ENCODE assay signal across 12 cellular contexts in the genomic region with DNA sequence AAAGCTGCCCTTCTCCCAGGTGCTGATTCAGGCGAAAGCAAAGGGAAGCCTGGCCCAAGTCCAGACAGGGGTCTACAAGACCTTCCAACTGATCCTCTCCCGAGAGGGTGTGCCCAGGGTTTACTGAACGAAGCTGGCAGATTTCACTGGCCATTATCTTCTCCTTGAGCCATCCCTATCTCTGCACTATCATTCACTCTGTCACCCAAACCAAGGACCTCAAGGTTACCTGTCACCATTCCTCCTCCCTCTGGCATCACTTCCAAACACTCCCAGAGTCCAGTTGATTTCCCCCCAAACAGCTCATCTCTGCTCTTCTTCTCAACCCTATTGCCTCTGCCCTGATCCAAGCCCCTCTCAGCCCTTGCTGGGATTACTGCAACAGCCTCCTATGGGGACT. TPM values are rescaled to one million over a fixed set of nuclear protein-coding genes. Genes with fewer than 3 reads are reported as not detected.
A peak's percentile ranks its signal among the peaks of the same experiment; 100 is the strongest.
DNase-seq lines count a peak whose midpoint lies in the region; ATAC-seq, FAIRE-seq and TF ChIP-seq lines count a peak whose summit lies in the region.
"Had no signal": no experiment of that assay in that cellular context is flagged by ENCODE, and none has a peak within 500 bp of the region (broad histone marks: within the 10 kb centered on the region; RNA-seq: fewer than 3 reads in every experiment).

No MANE protein-coding gene starts in this region.

- H3K9me3 ChIP-seq in CD8-positive, alpha-beta T cell (ENCODE audit: low read length), result no peaks in the 10 kb centered on the region
- no peaks in the 10 kb centered on the region for H3K9me3 ChIP-seq in Loucy (ENCODE audit: insufficient read depth, low read depth, low read length)
- no peaks in the 10 kb centered on the region for H3K9me3 ChIP-seq in endodermal cell (ENCODE audit: control insufficient read depth, low read length)
- H3K9me3 ChIP-seq in parathyroid adenoma (ENCODE audit: control insufficient read depth, low read length), result no peaks in the 10 kb centered on the region
- H3K9me3 ChIP-seq: psoas muscle had no signal

- 84 to 90% methylated on average over 3 of the region's 3 CpGs for WGBS in endodermal cell (ENCODE audit: insufficient coverage in 1 of 2, insufficient read length in 1 of 2), 2 experiments

- POLR2A ChIA-PET in CD8-positive, alpha-beta T cell (lab: Charles Lee), result interaction anchor here (1.5 kb wide), 1 partner anchor 14 kb away, joined by 7 read pairs; no protein-coding TSS in a partner anchor

- no peak for DNase-seq in CD8-positive, alpha-beta T cell
- DNase-seq in endodermal cell, result no peak
- DNase-seq in foreskin fibroblast, result no peak
- DNase-seq in NCI-H82 treated with DMSO at 0.1 percent for 48 hours (lab: John Stamatoyannopoulos, UW; ENCODE audit: unreplicated experiment), result no peak
- no peak for DNase-seq in HTR-8/SVneo (ENCODE audit: insufficient read length, low spot score)
- DNase-seq: KBM-7, NCI-H1436 treated with DMSO at 0.1 percent for 48 hours, psoas muscle, SHP77 had no signal

- H2AFZ ChIP-seq in Loucy (ENCODE audit: low read length) (no peak overlapping the region), parathyroid adenoma (no peak overlapping the region)

- H3F3A ChIP-seq in Loucy (ENCODE audit: low read depth), result peaks cover 3% of the 10 kb centered on the region; the same call in 1 of the 2 replicates

- no peak overlapping the region for H3K4me3 ChIP-seq in CD8-positive, alpha-beta T cell (ENCODE audit: low read depth, low read length)
- no peak overlapping the region for H3K4me3 ChIP-seq in Loucy (ENCODE audit: low read length, poor library complexity, severe bottlenecking)
- H3K4me3 ChIP-seq in endodermal cell (ENCODE audit: low read length), result peak overlapping the region; percentile 56
- H3K4me3 ChIP-seq in parathyroid adenoma (ENCODE audit: low read depth, low read length), result no peak overlapping the region
- H3K4me3 ChIP-seq in foreskin fibroblast (ENCODE audit: low read depth in 1 of 2, low read length in 2 of 2), result no peak overlapping the region
- H3K4me3 ChIP-seq: psoas muscle had no signal

- peaks cover 33% of the 10 kb centered on the region for H3K4me1 ChIP-seq in CD8-positive, alpha-beta T cell (ENCODE audit: insufficient read depth, low read length)
- H3K4me1 ChIP-seq in Loucy (ENCODE audit: insufficient read depth, low read length, poor library complexity, severe bottlenecking) (peaks cover 49% of the 10 kb centered on the region), endodermal cell (ENCODE audit: control insufficient read depth, insufficient read depth, low read length) (peaks cover 17% of the 10 kb centered on the region), parathyroid adenoma (peaks cover 9% of the 10 kb centered on the region)

- no peaks in the 10 kb centered on the region for H3K9me3 Mint-ChIP-seq in CD8-positive, alpha-beta T cell
- no peaks in the 10 kb centered on the region for H3K9me3 Mint-ChIP-seq in endodermal cell

- H3K27me3 Mint-ChIP-seq in CD8-positive, alpha-beta T cell (ENCODE audit: low read depth), result no peaks in the 10 kb centered on the region
- H3K27me3 Mint-ChIP-seq in endodermal cell (ENCODE audit: insufficient read depth), result no peaks in the 10 kb centered on the region

- FAIRE-seq in HTR-8/SVneo (lab: Jason Lieb, UNC), result no peak

- no peak for ATAC-seq in CD8-positive, alpha-beta T cell
- no peak for ATAC-seq in GM19455 (IDR thresholded peaks at IDR 0.05; ENCODE audit: unreplicated experiment)
- ATAC-seq: psoas muscle had no signal

- no peak overlapping the region for H3K27ac ChIP-seq in CD8-positive, alpha-beta T cell (ENCODE audit: low read depth, low read length)
- H3K27ac ChIP-seq in endodermal cell (ENCODE audit: low read depth, low read length), result no peak overlapping the region
- H3K27ac ChIP-seq in parathyroid adenoma, result peak overlapping the region; percentile 69

- peak overlapping the region; percentile 49 for H3K27ac Mint-ChIP-seq in CD8-positive, alpha-beta T cell
- peak overlapping the region; percentile 18 for H3K27ac Mint-ChIP-seq in endodermal cell

- peak overlapping the region; percentile 16 for H3K4me2 ChIP-seq in Loucy (ENCODE audit: low read depth, low read length, poor library complexity, severe bottlenecking)
- peak overlapping the region; percentile 5 for H3K4me2 ChIP-seq in parathyroid adenoma (ENCODE audit: low read length)

- H3K27me3 ChIP-seq in CD8-positive, alpha-beta T cell (ENCODE audit: insufficient read depth, low read length), result no peaks in the 10 kb centered on the region
- no peaks in the 10 kb centered on the region for H3K27me3 ChIP-seq in Loucy (ENCODE audit: insufficient read depth, low read length, poor library complexity, severe bottlenecking)
- H3K27me3 ChIP-seq in endodermal cell (ENCODE audit: control insufficient read depth, insufficient read depth, low read length, poor library complexity, severe bottlenecking), result no peaks in the 10 kb centered on the region
- H3K27me3 ChIP-seq in parathyroid adenoma (ENCODE audit: control insufficient read depth, insufficient read depth, low read length), result no peaks in the 10 kb centered on the region

- no peak for TF ChIP-seq CTCF in CD8-positive, alpha-beta T cell (IDR thresholded peaks at IDR 0.05)
- TF ChIP-seq CTCF in Loucy (conservative IDR thresholded peaks at IDR 0.05; ENCODE audit: low read length), result no peak
- TF ChIP-seq CTCF in endodermal cell (conservative IDR thresholded peaks at IDR 0.05), result no peak
- no peak for TF ChIP-seq CTCF in parathyroid adenoma (IDR thresholded peaks at IDR 0.05)
- TF ChIP-seq CTCF in foreskin fibroblast (IDR thresholded peaks at IDR 0.05; ENCODE audit: low read depth, low read length), result no peak

- no peaks in the 10 kb centered on the region for H3K36me3 ChIP-seq in CD8-positive, alpha-beta T cell (ENCODE audit: insufficient read depth, low read length)
- H3K36me3 ChIP-seq in Loucy (ENCODE audit: insufficient read depth, low read length) (no peaks in the 10 kb centered on the region), endodermal cell (ENCODE audit: control insufficient read depth, insufficient read depth, low read length) (peaks cover 34% of the 10 kb centered on the region), parathyroid adenoma (ENCODE audit: control insufficient read depth, insufficient read depth, low read length) (no peaks in the 10 kb centered on the region)

- intact Hi-C loops in CD8-positive, alpha-beta T cell (cut with DNase I, micrococcal nuclease), result no loop called here

- H3K79me2 ChIP-seq in Loucy (ENCODE audit: insufficient read depth, low read length) (peaks cover 92% of the 10 kb centered on the region), parathyroid adenoma (peaks cover 34% of the 10 kb centered on the region)

- no peak overlapping the region for H3K4me3 Mint-ChIP-seq in CD8-positive, alpha-beta T cell
- H3K4me3 Mint-ChIP-seq in endodermal cell, result no peak overlapping the region

- peaks cover 4% of the 10 kb centered on the region for H4K20me1 ChIP-seq in Loucy (ENCODE audit: insufficient read depth, low read length, poor library complexity, severe bottlenecking)

- peaks cover 70% of the 10 kb centered on the region for H3K4me1 Mint-ChIP-seq in CD8-positive, alpha-beta T cell (ENCODE audit: low read depth)
- peaks cover 34% of the 10 kb centered on the region for H3K4me1 Mint-ChIP-seq in endodermal cell

- peaks cover 38% of the 10 kb centered on the region for H3K36me3 Mint-ChIP-seq in CD8-positive, alpha-beta T cell
- H3K36me3 Mint-ChIP-seq in endodermal cell (ENCODE audit: low read depth), result peaks cover 28% of the 10 kb centered on the region

- no peaks in the 10 kb centered on the region for H3K9me2 ChIP-seq in Loucy (replicated peaks; ENCODE audit: low read depth, low read length)

- CTCF ChIA-PET in CD8-positive, alpha-beta T cell (lab: Charles Lee), result interaction anchor here (5.3 to 5.5 kb wide), 2 partner anchors 13 to 38 kb away, joined by 30 read pairs; no protein-coding TSS in a partner anchor

- H3K9ac ChIP-seq in Loucy (ENCODE audit: low read depth, low read length, poor library complexity, severe bottlenecking), result no peak overlapping the region
- no peak overlapping the region for H3K9ac ChIP-seq in endodermal cell (ENCODE audit: extremely low read depth, low read length, poor library complexity, severe bottlenecking)
- no peak overlapping the region for H3K9ac ChIP-seq in parathyroid adenoma

RNA-seq across cellular contexts. Expression of a gene that starts 4.9 kb away (rescaled TPM):
- 10 to 100 TPM; 13.4 to 16.9 TPM for total RNA-seq in CD8-positive, alpha-beta T cell
- 10 to 100 TPM; 19.4 to 32.4 TPM for total RNA-seq in endodermal cell
- 39.4 TPM for polyA plus RNA-seq in endodermal cell (2013, experiment 1 of 2)
- 38.5 TPM for polyA plus RNA-seq in endodermal cell (2013, experiment 2 of 2)

RNA-seq across cellular contexts. Expression of a gene that starts 16.9 kb away (rescaled TPM):
- 10 to 100 TPM; 20.9 to 21.4 TPM for total RNA-seq in CD8-positive, alpha-beta T cell
- 10 to 100 TPM; 37.5 to 45.6 TPM for total RNA-seq in endodermal cell
- polyA plus RNA-seq in endodermal cell (2013, experiment 1 of 2), result 31.2 TPM
- 32.0 TPM for polyA plus RNA-seq in endodermal cell (2013, experiment 2 of 2)

RNA-seq across cellular contexts. Expression of a gene that starts 57.3 kb away (rescaled TPM):
- 1 to 10 TPM in 1 of 2 experiments, under 1 TPM in 1; 0.97 to 1.2 TPM for total RNA-seq in CD8-positive, alpha-beta T cell
- total RNA-seq in endodermal cell, result 10 to 100 TPM; 14.1 to 16.3 TPM
- polyA plus RNA-seq in endodermal cell (2013, experiment 1 of 2), result 26.5 TPM
- 28.6 TPM for polyA plus RNA-seq in endodermal cell (2013, experiment 2 of 2)

Comparison
In these comparisons a context has a peak if more than half of its experiments do, and no peak if none do; other contexts are left out.
1. RNA of a gene that starts 57.3 kb away (total RNA-seq): 14.1 to 16.3 TPM in endodermal cell; 0.97 to 1.2 TPM in CD8-positive, alpha-beta T cell; every median in the first group is over 4 times any median in the second.